30 cellular contexts compared by ENCODE assay signal in the genomic region with DNA sequence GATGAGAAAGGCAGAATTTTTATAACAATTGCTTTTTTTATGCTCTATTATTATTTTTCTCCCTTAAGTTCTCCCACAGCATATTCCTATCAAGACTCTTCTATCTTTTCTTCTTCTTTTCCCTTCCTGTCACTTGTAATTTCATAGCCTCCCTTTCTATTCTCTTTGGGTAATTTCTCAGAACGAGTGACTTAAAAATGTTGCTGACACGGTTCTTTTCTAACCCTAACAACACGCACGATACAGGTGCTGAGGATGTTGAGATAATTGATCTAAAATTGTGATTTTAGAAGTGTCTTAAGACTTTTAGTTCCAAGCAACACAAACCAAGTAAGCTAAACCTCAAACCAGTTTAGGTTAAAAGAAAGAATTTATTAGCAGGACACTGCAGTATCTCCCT.
"Had no signal": no experiment of that assay in that cellular context is flagged by ENCODE, and none has a peak within 500 bp of the region (broad histone marks: within the 10 kb centered on the region; RNA-seq: fewer than 3 reads in every experiment).

No MANE protein-coding gene starts in this region.

- H3K4me1 Mint-ChIP-seq: activated B cell treated with CpG ODN at 0.5 μM for 24 hours; activated T-helper 17 cell treated with anti-CD3 and anti-CD28 coated beads, Interleukin-2, amount 50 U/mL, for 72 hours had no signal

- H3K4me3 ChIP-seq: body of pancreas had no signal

- H3K9me3 Mint-ChIP-seq: activated B cell treated with CpG ODN at 0.5 μM for 24 hours; activated T-helper 17 cell treated with anti-CD3 and anti-CD28 coated beads, Interleukin-2, amount 50 U/mL, for 72 hours had no signal

- H3K27me3 Mint-ChIP-seq: activated CD8-positive, alpha-beta T cell treated with anti-CD3 and anti-CD28 coated beads for 36 hours; activated naive CD8-positive, alpha-beta T cell; activated T-helper 17 cell treated with anti-CD3 and anti-CD28 coated beads, Interleukin-2, amount 50 U/mL, for 72 hours; T-cell had no signal

- H3K27ac Mint-ChIP-seq: activated B cell treated with CpG ODN at 0.5 μM for 24 hours; activated CD8-positive, alpha-beta T cell treated with anti-CD3 and anti-CD28 coated beads for 36 hours; activated naive CD8-positive, alpha-beta T cell; activated T-helper 17 cell treated with anti-CD3 and anti-CD28 coated beads, Interleukin-2, amount 50 U/mL, for 72 hours; T-cell; T-helper 1 cell treated with Interleukin-12 subunit alpha and Interleukin-12 subunit beta and Interleukin-4 antibody, amounts not matched to agents 30 μg/mL and 1 μg/mL, for 36 hours; T-helper 2 cell treated with Interferon-gamma antibody and Interleukin-4, amounts not matched to agents 5 μg/mL and 100 μg/mL, for 36 hours had no signal

- FAIRE-seq: colon, frontal cortex had no signal

- H3K9me3 ChIP-seq: body of pancreas had no signal

- ATAC-seq: activated CD4-positive, CD25-positive, alpha-beta regulatory T cell treated with anti-CD3 and anti-CD28 coated beads, Interleukin-2, amount 50 U/mL, for 24 hours; activated CD8-positive, alpha-beta T cell treated with anti-CD3 and anti-CD28 coated beads for 36 hours; activated T-cell treated with anti-CD3 and anti-CD28 coated beads, Interleukin-2, amount 50 U/mL, for 4 hours; activated T-helper 17 cell treated with anti-CD3 and anti-CD28 coated beads, Interleukin-2, amount 50 U/mL, for 72 hours; body of pancreas; esophagus mucosa; T-cell had no signal

- H3K4me3 Mint-ChIP-seq: activated B cell treated with CpG ODN at 0.5 μM for 24 hours; activated CD8-positive, alpha-beta T cell treated with anti-CD3 and anti-CD28 coated beads for 36 hours; activated naive CD8-positive, alpha-beta T cell; activated T-cell treated with anti-CD3 and anti-CD28 coated beads, Interleukin-2, amount 50 U/mL, for 4 hours; activated T-helper 17 cell treated with anti-CD3 and anti-CD28 coated beads, Interleukin-2, amount 50 U/mL, for 72 hours; T-cell; T-helper 1 cell treated with Interleukin-12 subunit alpha and Interleukin-12 subunit beta and Interleukin-4 antibody, amounts not matched to agents 30 μg/mL and 1 μg/mL, for 36 hours; T-helper 2 cell treated with Interferon-gamma antibody and Interleukin-4, amounts not matched to agents 5 μg/mL and 100 μg/mL, for 36 hours had no signal

- DNase-seq: activated B cell treated with CpG ODN at 0.5 μM for 24 hours; activated CD4-positive, alpha-beta T cell treated with anti-CD3 and anti-CD28 coated beads for 48 hours; activated CD4-positive, alpha-beta T cell treated with anti-CD3 and anti-CD28 coated beads, Interleukin-2, amount 50 U/mL, for 1 hour; activated CD4-positive, alpha-beta T cell treated with anti-CD3 and anti-CD28 coated beads, Interleukin-2, amount 50 U/mL, for 48 hours; activated CD8-positive, alpha-beta memory T cell treated with anti-CD3 and anti-CD28 coated beads for 24 hours; activated CD8-positive, alpha-beta T cell treated with anti-CD3 and anti-CD28 coated beads for 36 hours; activated effector memory CD4-positive, alpha-beta T cell treated with Interleukin-2 at 50 U/mL for 16 hours; activated gamma-delta T cell treated with Interleukin-2 at 50 U/mL for 16 hours; activated naive CD4-positive, alpha-beta T cell treated with anti-CD3 and anti-CD28 coated beads, Interleukin-2, amount 50 U/mL, for 16 hours; activated naive CD4-positive, alpha-beta T cell treated with Interleukin-2 at 50 U/mL for 16 hours; activated T-cell treated with anti-CD3 and anti-CD28 coated beads, Interleukin-2, amount 50 U/mL, for 4 hours; amniotic stem cell; aorta; body of pancreas; caudate nucleus; cortex of kidney; effector CD8-positive, alpha-beta T cell; foreskin fibroblast; SW 1271; T-cell; T1000; WERI-Rb-1 had no signal

- H3K27ac ChIP-seq: body of pancreas, WERI-Rb-1 had no signal

- H3K4me1 ChIP-seq: body of pancreas had no signal
